In genomic region chr5:67431191-67431590, GRCh38 we compare ENCODE assay signal across 18 cellular contexts.
"Had no signal": no experiment of that assay in that cellular context is flagged by ENCODE, and none has a peak within 500 bp of the region (broad histone marks: within the 10 kb centered on the region; RNA-seq: fewer than 3 reads in every experiment).

No MANE protein-coding gene starts in this region.

- H3K27me3 ChIP-seq: spleen, suprapubic skin had no signal

- H3K9me3 ChIP-seq: psoas muscle, spleen, suprapubic skin had no signal

- DNase-seq: activated CD4-positive, alpha-beta T cell treated with anti-CD3 and anti-CD28 coated beads for 1 hour; activated CD4-positive, alpha-beta T cell treated with anti-CD3 and anti-CD28 coated beads, Interleukin-2, amount 50 U/mL, for 48 hours; activated CD8-positive, alpha-beta memory T cell treated with anti-CD3 and anti-CD28 coated beads, Interleukin-2, amount 10 ng/mL, durations not matched to agents 7 days and 5 days; activated effector memory CD4-positive, alpha-beta T cell treated with anti-CD3 and anti-CD28 coated beads, Interleukin-2, amount 50 U/mL, for 16 hours; activated T-cell treated with anti-CD3 and anti-CD28 coated beads, Interleukin-2, amount 50 U/mL, for 24 hours; anterior cingulate cortex; foreskin melanocyte; head of caudate nucleus; natural killer cell; nucleus accumbens; psoas muscle; spleen; stimulated activated CD4-positive, alpha-beta T cell treated with anti-CD3 and anti-CD28 coated beads, Interleukin-1b, Interleukin-23, amount 100 ng/mL, for 48 hours; stimulated activated naive CD4-positive, alpha-beta T cell treated with Interleukin-2 at 50 U/mL for 16 hours had no signal

- H3K4me1 ChIP-seq: psoas muscle, spleen, suprapubic skin had no signal

- H3K36me3 ChIP-seq: spleen, suprapubic skin had no signal

- H3K4me3 ChIP-seq: psoas muscle, spleen, suprapubic skin had no signal

- ATAC-seq: activated CD8-positive, alpha-beta memory T cell treated with anti-CD3 and anti-CD28 coated beads, Interleukin-2, amount 10 ng/mL, durations not matched to agents 7 days and 5 days; activated naive CD4-positive, alpha-beta T cell treated with anti-CD3 and anti-CD28 coated beads, Interleukin-2, amount 50 U/mL, for 72 hours; left lobe of liver; sciatic nerve had no signal

- H3K27ac ChIP-seq: psoas muscle, spleen, suprapubic skin had no signal
